ENCODE assay signal across 8 cellular contexts in the genomic region with DNA sequence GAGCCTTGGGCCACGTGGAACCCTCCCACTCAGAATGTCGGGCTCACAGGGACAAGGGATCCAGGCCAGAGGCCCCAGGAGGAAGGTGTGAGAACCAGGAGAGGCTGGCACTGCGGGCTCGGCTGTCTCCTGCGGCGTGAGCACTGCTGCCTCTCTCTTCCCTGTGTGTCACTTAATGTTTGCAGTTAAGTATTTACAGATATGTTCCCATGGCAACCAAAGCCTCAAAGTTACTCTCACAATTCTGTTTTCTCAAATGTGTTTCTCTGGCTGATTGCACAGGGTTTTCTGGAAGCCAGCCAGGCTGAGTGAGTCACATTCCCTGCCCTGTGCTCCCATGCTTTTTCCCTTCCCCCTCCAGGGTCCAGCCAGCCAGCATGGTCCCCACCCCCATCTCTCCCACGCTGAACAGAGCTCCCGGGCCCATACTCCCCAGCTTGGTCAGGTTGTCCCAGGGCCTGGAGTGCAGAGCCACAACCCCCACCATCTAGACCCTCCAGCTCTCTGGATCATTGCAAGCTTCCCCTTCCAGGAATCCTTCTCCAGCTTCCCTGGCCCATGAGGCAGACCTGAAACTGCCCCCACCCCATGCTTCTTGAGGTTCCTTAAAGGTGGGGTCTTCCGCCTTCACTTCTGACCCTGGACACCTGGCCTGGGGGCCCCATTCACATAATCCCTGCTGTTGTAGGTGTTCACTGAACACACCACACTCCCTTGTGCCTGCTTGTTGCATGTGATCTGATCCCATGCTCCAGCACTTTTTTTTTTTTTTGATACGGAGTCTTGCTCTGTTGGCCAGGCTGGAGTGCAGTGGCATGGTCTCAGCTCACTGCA.
A peak's percentile ranks its signal among the peaks of the same experiment; 100 is the strongest.
DNase-seq lines count a peak whose midpoint lies in the region; ATAC-seq and TF ChIP-seq lines count a peak whose summit lies in the region.

No MANE protein-coding gene starts in this region.

- peak overlapping the region; percentile 43 for H3K4me3 Mint-ChIP-seq in type B pancreatic cell
- no peak overlapping the region for H3K4me3 Mint-ChIP-seq in natural killer cell treated with Interleukin-12 subunit alpha and Interleukin-12 subunit beta and Interleukin-15 and Interleukin-18, amount 100 ng/mL, for 72 hours

- H3K4me3 ChIP-seq in cardiac fibroblast (replicated peaks in 1 of 2; ENCODE audit: low read depth in 2 of 2, low read length in 2 of 2) = no peak overlapping the region

- H3K27ac Mint-ChIP-seq in type B pancreatic cell = peak overlapping the region; percentile 86
- H3K27ac Mint-ChIP-seq in natural killer cell treated with Interleukin-12 subunit alpha and Interleukin-12 subunit beta and Interleukin-15 and Interleukin-18, amount 100 ng/mL, for 72 hours = no peak overlapping the region

- no peaks in the 10 kb centered on the region for H3K27me3 Mint-ChIP-seq in type B pancreatic cell
- no peaks in the 10 kb centered on the region for H3K27me3 Mint-ChIP-seq in natural killer cell treated with Interleukin-12 subunit alpha and Interleukin-12 subunit beta and Interleukin-15 and Interleukin-18, amount 100 ng/mL, for 72 hours

- no peak for TF ChIP-seq CTCF in cardiac fibroblast (IDR thresholded peaks at IDR 0.05; ENCODE audit: low read depth, low read length)
- TF ChIP-seq CTCF in type B pancreatic cell (conservative IDR thresholded peaks at IDR 0.05) = no peak

- H3K4me1 Mint-ChIP-seq in type B pancreatic cell (ENCODE audit: unreplicated experiment) = peaks cover 31% of the 10 kb centered on the region
- no peaks in the 10 kb centered on the region for H3K4me1 Mint-ChIP-seq in natural killer cell treated with Interleukin-12 subunit alpha and Interleukin-12 subunit beta and Interleukin-15 and Interleukin-18, amount 100 ng/mL, for 72 hours (ENCODE audit: low read depth in 2 of 2)

- no peaks in the 10 kb centered on the region for H3K36me3 Mint-ChIP-seq in type B pancreatic cell
- H3K36me3 Mint-ChIP-seq in natural killer cell treated with Interleukin-12 subunit alpha and Interleukin-12 subunit beta and Interleukin-15 and Interleukin-18, amount 100 ng/mL, for 72 hours = no peaks in the 10 kb centered on the region

- peak; percentile 88 for ATAC-seq in GM18511 (IDR thresholded peaks at IDR 0.05; ENCODE audit: unreplicated experiment)
- ATAC-seq in HG03442 (IDR thresholded peaks at IDR 0.05; ENCODE audit: unreplicated experiment) = peak; percentile 70
- peak; percentile 87 for ATAC-seq in left lobe of liver
- ATAC-seq in natural killer cell treated with Interleukin-12 subunit alpha and Interleukin-12 subunit beta and Interleukin-15 and Interleukin-18, amount 100 ng/mL, for 72 hours = no peak
- ATAC-seq in GM21825 (IDR thresholded peaks at IDR 0.05; ENCODE audit: unreplicated experiment) = no peak

- peak; percentile 60 for DNase-seq in NCI-H460 (ENCODE audit: extremely low read depth, low read depth)
- DNase-seq in cardiac fibroblast (ENCODE audit: low read depth in 2 of 2) = peak; percentile 92 to 99
- DNase-seq in left lobe of liver (ENCODE audit: low spot score) = peak; percentile 84
- DNase-seq in type B pancreatic cell (ENCODE audit: extremely low spot score, unreplicated experiment) = peak; percentile 78
- DNase-seq in natural killer cell treated with Interleukin-12 subunit alpha and Interleukin-12 subunit beta and Interleukin-15 and Interleukin-18, amount 100 ng/mL, for 72 hours (ENCODE audit: low spot score) = no peak

- H3K9me3 Mint-ChIP-seq in type B pancreatic cell = no peaks in the 10 kb centered on the region
- H3K9me3 Mint-ChIP-seq in natural killer cell treated with Interleukin-12 subunit alpha and Interleukin-12 subunit beta and Interleukin-15 and Interleukin-18, amount 100 ng/mL, for 72 hours = no peaks in the 10 kb centered on the region

Comparison
In these comparisons a context has a peak if more than half of its experiments do, and no peak if none do; other contexts are left out.
1. ATAC-seq: peak in GM18511 (single experiment), HG03442 (single experiment) and left lobe of liver (single experiment); none in natural killer cell treated with Interleukin-12 subunit alpha and Interleukin-12 subunit beta and Interleukin-15 and Interleukin-18, amount 100 ng/mL, for 72 hours (0 of 2) and GM21825 (single experiment).